Comparison of ENCODE assay signal across 31 cellular contexts in genomic region chr10:99382181-99382580, GRCh38. TPM values are rescaled to one million over a fixed set of nuclear protein-coding genes. Genes with fewer than 3 reads are reported as not detected.
"Had no signal": no experiment of that assay in that cellular context is flagged by ENCODE, and none has a peak within 500 bp of the region (broad histone marks: within the 10 kb centered on the region; RNA-seq: fewer than 3 reads in every experiment).

No MANE protein-coding gene starts in this region.

- H3K27ac ChIP-seq: left lung, lower lobe of right lung, pancreas, prostate gland, skin epidermis, stomach, testis, thyroid gland, transverse colon, upper lobe of left lung, vagina had no signal

- H3K4me3 Mint-ChIP-seq: immature natural killer cell; naive thymus-derived CD8-positive, alpha-beta T cell; nephron; neural crest cell; stimulated activated naive B cell treated with anti-CD40 and anti-IgM and Interleukin-4, amounts not matched to agents 10 μg/mL and 1 μg/mL and 100 μg/mL, for 72 hours had no signal

- DNase-seq: hypothalamus; immature natural killer cell; islet precursor cell; left colon; left lung; lower lobe of right lung; mammary epithelial cell; mesenchymal stem cell; naive thymus-derived CD8-positive, alpha-beta T cell; nucleus accumbens; pancreas; posterior cingulate gyrus; retina; right cardiac atrium; stimulated activated CD4-positive, alpha-beta T cell treated with anti-CD3 and anti-CD28 coated beads, Interleukin-12 subunit alpha, Interleukin-12 subunit beta, amount 100 ng/mL, for 4 hours; stimulated activated CD4-positive, alpha-beta T cell treated with anti-CD3 and anti-CD28 coated beads, Interleukin-15, amount 100 ng/mL, for 24 hours; stimulated activated CD4-positive, alpha-beta T cell treated with anti-CD3 and anti-CD28 coated beads, Interleukin-2, amount 100 ng/mL, for 24 hours; stimulated activated CD4-positive, alpha-beta T cell treated with anti-CD3 and anti-CD28 coated beads, Interleukin-4, amount 100 ng/mL, for 1 hour; stimulated activated naive B cell treated with anti-CD40 and anti-IgM and Interleukin-4, amounts not matched to agents 10 μg/mL and 1 μg/mL and 100 μg/mL, for 72 hours; stimulated activated naive CD8-positive, alpha-beta T cell treated with anti-CD3 and anti-CD28 coated beads, Interleukin-15, Interleukin-2, amounts not matched to agents 100 U/mL and 50 U/mL, for 24 hours; stomach; testis; thyroid gland; transverse colon; upper lobe of left lung had no signal

- H3K27ac Mint-ChIP-seq: immature natural killer cell; naive thymus-derived CD8-positive, alpha-beta T cell; nephron; stimulated activated naive B cell treated with anti-CD40 and anti-IgM and Interleukin-4, amounts not matched to agents 10 μg/mL and 1 μg/mL and 100 μg/mL, for 72 hours had no signal

- H3K4me3 ChIP-seq: left lung, lower lobe of right lung, pancreas, prostate gland, skin epidermis, stomach, testis, thyroid gland, transverse colon, upper lobe of left lung, vagina had no signal

- H3K4me1 Mint-ChIP-seq: immature natural killer cell; naive thymus-derived CD8-positive, alpha-beta T cell; stimulated activated naive B cell treated with anti-CD40 and anti-IgM and Interleukin-4, amounts not matched to agents 10 μg/mL and 1 μg/mL and 100 μg/mL, for 72 hours had no signal

- H3K36me3 ChIP-seq: left lung, lower lobe of right lung, pancreas, prostate gland, stomach, thyroid gland, transverse colon, upper lobe of left lung, vagina had no signal

- H3K9me3 ChIP-seq: left lung, lower lobe of right lung, pancreas, prostate gland, stomach, testis, thyroid gland, transverse colon, upper lobe of left lung, vagina had no signal

- H3K36me3 Mint-ChIP-seq: immature natural killer cell; stimulated activated naive B cell treated with anti-CD40 and anti-IgM and Interleukin-4, amounts not matched to agents 10 μg/mL and 1 μg/mL and 100 μg/mL, for 72 hours had no signal

- H3K27me3 ChIP-seq: pancreas, testis, thyroid gland, transverse colon, upper lobe of left lung, vagina had no signal

- H3K4me1 ChIP-seq: left lung, lower lobe of right lung, pancreas, prostate gland, stomach, testis, thyroid gland, transverse colon, upper lobe of left lung, vagina had no signal

- H3K9me3 Mint-ChIP-seq: immature natural killer cell; naive thymus-derived CD8-positive, alpha-beta T cell; nephron; neural crest cell; stimulated activated naive B cell treated with anti-CD40 and anti-IgM and Interleukin-4, amounts not matched to agents 10 μg/mL and 1 μg/mL and 100 μg/mL, for 72 hours had no signal

- FAIRE-seq: pancreas had no signal

RNA-seq across cellular contexts. Expression of gene CNNM1, which starts 53.0 kb away (rescaled TPM):
- total RNA-seq: sciatic nerve had no signal
- polyA plus RNA-seq: immature natural killer cell had no signal
